ENCODE assay signal across 8 cellular contexts in the genomic region with DNA sequence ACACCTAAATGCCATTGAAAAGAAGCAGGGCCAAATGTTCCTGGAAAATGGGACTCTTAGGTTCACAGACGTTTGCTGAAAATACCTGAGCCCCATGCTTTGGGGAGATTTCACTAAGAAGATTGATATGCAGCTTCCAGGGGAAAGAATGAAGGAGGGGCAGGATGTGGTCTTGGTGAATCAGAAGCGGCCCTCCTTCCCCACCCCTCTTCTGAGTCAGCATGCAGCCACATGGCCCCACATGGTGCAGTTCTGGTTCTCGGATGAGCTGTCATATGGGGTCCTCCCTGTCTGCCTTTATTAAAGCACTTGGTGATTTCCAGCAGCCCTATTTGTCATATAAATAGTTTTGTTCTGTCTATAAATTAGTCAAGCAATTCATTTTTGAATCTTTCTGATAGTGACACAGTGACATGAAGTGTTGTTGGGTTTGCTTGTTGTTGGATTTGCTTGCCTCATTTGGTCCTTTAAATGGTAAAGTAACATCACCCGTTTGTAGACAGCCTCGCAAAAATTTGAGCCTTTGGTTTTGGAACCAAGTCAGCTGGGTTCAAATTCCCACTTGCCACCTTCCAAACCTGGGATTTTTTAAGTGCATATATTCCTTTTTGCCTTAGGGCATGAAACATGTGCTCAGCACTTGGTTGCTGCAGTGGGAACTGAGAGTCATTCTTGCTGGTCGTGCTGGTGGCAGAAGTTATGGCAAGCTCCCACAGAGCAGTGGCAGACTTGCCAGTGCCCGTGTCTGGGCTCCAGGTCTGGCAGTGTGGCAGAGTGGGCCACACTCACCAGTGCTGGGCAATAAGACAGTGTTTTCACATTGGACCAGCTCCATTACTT.
DNase-seq lines count a peak whose midpoint lies in the region; ATAC-seq and TF ChIP-seq lines count a peak whose summit lies in the region.

No MANE protein-coding gene starts in this region.

- TF ChIP-seq CTCF in fibroblast of lung (conservative IDR thresholded peaks at IDR 0.05 in 1 of 2, IDR thresholded peaks at IDR 0.05 in 1 of 2; ENCODE audit: low read depth in 1 of 2, low read length in 2 of 2), result no peak

- no peak overlapping the region for H2AFZ ChIP-seq in fibroblast of lung (ENCODE audit: low read length)

- no peaks in the 10 kb centered on the region for H4K20me1 ChIP-seq in fibroblast of lung (ENCODE audit: control insufficient read depth, extremely low read depth, insufficient read depth, low read length)

- H3K27me3 ChIP-seq in fibroblast of lung (ENCODE audit: control insufficient read depth, insufficient read depth, low read length), result no peaks in the 10 kb centered on the region

- no peak overlapping the region for H3K4me3 Mint-ChIP-seq in activated CD4-positive, alpha-beta memory T cell treated with anti-CD3 and anti-CD28 coated beads, Interleukin-2, amount 10 ng/mL, durations not matched to agents 7 days and 5 days

- H3K4me3 ChIP-seq in fibroblast of lung (replicated peaks in 1 of 4; ENCODE audit: control extremely low read depth in 1 of 4, insufficient read depth in 1 of 4, low read depth in 3 of 4, low read length in 4 of 4), result no peak overlapping the region

- H3K9me3 Mint-ChIP-seq in activated CD4-positive, alpha-beta memory T cell treated with anti-CD3 and anti-CD28 coated beads, Interleukin-2, amount 10 ng/mL, durations not matched to agents 7 days and 5 days, result peaks cover 17% of the 10 kb centered on the region

- H3K27ac Mint-ChIP-seq in activated CD4-positive, alpha-beta memory T cell treated with anti-CD3 and anti-CD28 coated beads, Interleukin-2, amount 10 ng/mL, durations not matched to agents 7 days and 5 days, result peak overlapping the region; percentile 80

- H3K9me3 ChIP-seq in fibroblast of lung (ENCODE audit: control insufficient read depth, insufficient read depth, low read depth, low read length), result no peaks in the 10 kb centered on the region

- H3K79me2 ChIP-seq in fibroblast of lung (ENCODE audit: control insufficient read depth, insufficient read depth, low read length), result no peaks in the 10 kb centered on the region

- peaks cover 26% of the 10 kb centered on the region for H3K36me3 Mint-ChIP-seq in activated CD4-positive, alpha-beta memory T cell treated with anti-CD3 and anti-CD28 coated beads, Interleukin-2, amount 10 ng/mL, durations not matched to agents 7 days and 5 days (ENCODE audit: low read depth)

- DNase-seq in ELF-1 (ENCODE audit: low read depth, low spot score) (peak; percentile 67), LHCN-M2 (ENCODE audit: low read depth) (peak; percentile 99), fibroblast of lung (ENCODE audit: low read depth in 2 of 2) (peak; percentile 91 to 99), HuH-7.5 (ENCODE audit: low spot score) (no peak), G401 (ENCODE audit: low spot score) (no peak)
- DNase-seq in activated CD4-positive, alpha-beta memory T cell treated with anti-CD3 and anti-CD28 coated beads, Interleukin-2, amount 10 ng/mL, durations not matched to agents 7 days and 5 days, result peak; percentile 91
- peak; percentile 76 to 84 (median 83) for DNase-seq in stimulated activated CD4-positive, alpha-beta T cell treated with anti-CD3 and anti-CD28 coated beads, TNF-alpha, amount 100 ng/mL, for 24 hours (ENCODE audit: low read depth in 3 of 3)

- POLR2A ChIA-PET in activated CD4-positive, alpha-beta memory T cell treated with anti-CD3 and anti-CD28 coated beads, Interleukin-2, amount 10 ng/mL, durations not matched to agents 7 days and 5 days (lab: Charles Lee), result interaction anchor here (0.5 to 2.1 kb wide), 18 partner anchors 68 to 457 kb away, joined by 3 to 15 read pairs (median 3); a partner anchor contains a TSS

- H3K4me1 ChIP-seq in fibroblast of lung (ENCODE audit: control insufficient read depth, extremely low read depth, insufficient read depth, low read length), result peaks cover 6% of the 10 kb centered on the region

- CTCF ChIA-PET in activated CD4-positive, alpha-beta memory T cell treated with anti-CD3 and anti-CD28 coated beads, Interleukin-2, amount 10 ng/mL, durations not matched to agents 7 days and 5 days (lab: Charles Lee), result interaction anchor here (0.7 to 1.8 kb wide), 4 partner anchors 11 to 294 kb away, joined by 3 to 6 read pairs (median 3); no protein-coding TSS in a partner anchor

- in situ Hi-C loops in G401 (cut with HindIII; ENCODE audit: low sequenced_read_pairs), result no loop called here

- peak overlapping the region; percentile 65 for H3K27ac ChIP-seq in fibroblast of lung (ENCODE audit: insufficient read depth, low read length)

- H3K27me3 Mint-ChIP-seq in activated CD4-positive, alpha-beta memory T cell treated with anti-CD3 and anti-CD28 coated beads, Interleukin-2, amount 10 ng/mL, durations not matched to agents 7 days and 5 days, result no peaks in the 10 kb centered on the region

- H3K36me3 ChIP-seq in fibroblast of lung (ENCODE audit: control insufficient read depth, insufficient read depth, low read length), result no peaks in the 10 kb centered on the region

- no peak overlapping the region for H3K9ac ChIP-seq in fibroblast of lung (ENCODE audit: insufficient read depth, low read length)

- H3K4me1 Mint-ChIP-seq in activated CD4-positive, alpha-beta memory T cell treated with anti-CD3 and anti-CD28 coated beads, Interleukin-2, amount 10 ng/mL, durations not matched to agents 7 days and 5 days, result peaks cover 27% of the 10 kb centered on the region

- ATAC-seq in GM21825 (IDR thresholded peaks at IDR 0.05; ENCODE audit: unreplicated experiment), result peak; percentile 98

- H3K4me2 ChIP-seq in fibroblast of lung (ENCODE audit: extremely low read depth, insufficient read depth, low read length), result no peak overlapping the region

Comparison
In these comparisons a context has a peak if more than half of its experiments do, and no peak if none do; other contexts are left out.
1. DNase-seq: peak in ELF-1 (single experiment), LHCN-M2 (single experiment), activated CD4-positive, alpha-beta memory T cell treated with anti-CD3 and anti-CD28 coated beads, Interleukin-2, amount 10 ng/mL, durations not matched to agents 7 days and 5 days (single experiment), fibroblast of lung (2 of 2) and stimulated activated CD4-positive, alpha-beta T cell treated with anti-CD3 and anti-CD28 coated beads, TNF-alpha, amount 100 ng/mL, for 24 hours (3 of 3); none in HuH-7.5 (single experiment) and G401 (single experiment).